Comparison of ENCODE assay signal across 8 cellular contexts in the genomic region with DNA sequence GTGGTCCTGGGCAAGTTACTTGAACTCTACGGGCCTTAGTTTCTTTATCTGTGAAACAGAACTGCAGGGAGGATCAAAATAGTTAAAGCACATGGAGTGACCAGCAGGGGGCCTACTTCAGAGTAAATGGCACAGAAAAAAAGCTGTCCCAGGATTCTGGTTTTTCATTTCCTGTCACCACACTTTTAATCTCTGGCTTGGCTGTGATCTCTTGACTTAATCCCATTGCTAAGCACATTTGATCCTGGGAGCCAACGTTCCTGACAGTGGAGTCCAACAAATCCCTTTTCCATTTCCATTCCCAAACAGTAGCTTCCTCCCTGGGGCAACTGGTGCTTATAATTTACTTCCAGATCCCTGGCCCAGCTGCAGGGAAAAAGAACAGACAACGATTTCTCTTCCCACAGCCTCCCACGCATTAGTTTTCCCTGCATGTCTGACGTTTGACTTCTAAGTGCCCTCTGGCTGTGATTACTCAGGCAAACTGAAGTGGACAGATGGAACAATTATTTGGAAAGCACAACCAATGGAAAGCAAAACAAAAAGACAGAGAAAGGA.
DNase-seq lines count a peak whose midpoint lies in the region; ATAC-seq and TF ChIP-seq lines count a peak whose summit lies in the region.

No MANE protein-coding gene starts in this region.

- H3K4me3 ChIP-seq in WERI-Rb-1 (ENCODE audit: low read depth, low read length) (peak overlapping the region; percentile 17; the same call in 1 of the 2 replicates), heart right ventricle (no peak overlapping the region), smooth muscle cell (no peak overlapping the region)

- H3F3A ChIP-seq in smooth muscle cell (ENCODE audit: low read depth), result no peaks in the 10 kb centered on the region

- TF ChIP-seq CTCF in WERI-Rb-1 (IDR thresholded peaks at IDR 0.05; ENCODE audit: low read depth, low read length), result peak; percentile 70
- peak; percentile 15 to 63 (median 46) for TF ChIP-seq CTCF in heart right ventricle (IDR thresholded peaks at IDR 0.05)
- TF ChIP-seq CTCF in smooth muscle cell (IDR thresholded peaks at IDR 0.05; ENCODE audit: borderline replicate concordance, insufficient read depth, poor library complexity, severe bottlenecking), result peak; percentile 69

- H3K36me3 ChIP-seq in WERI-Rb-1 (no peaks in the 10 kb centered on the region), heart right ventricle (no peaks in the 10 kb centered on the region), smooth muscle cell (ENCODE audit: low read depth) (no peaks in the 10 kb centered on the region)

- H3K27ac ChIP-seq in WERI-Rb-1 (peak overlapping the region; percentile 50), heart right ventricle (no peak overlapping the region), smooth muscle cell (ENCODE audit: low read depth) (peak overlapping the region; percentile 4)

- H4K20me1 ChIP-seq in smooth muscle cell (ENCODE audit: low read depth), result no peaks in the 10 kb centered on the region

- H3K27me3 ChIP-seq in WERI-Rb-1 (ENCODE audit: insufficient read depth, low read depth, severe bottlenecking) (no peaks in the 10 kb centered on the region), heart right ventricle (peaks cover 0 to 11% (median 0%) of the 10 kb centered on the region in 7 donors), smooth muscle cell (ENCODE audit: low read depth) (no peaks in the 10 kb centered on the region)

- no peak overlapping the region for H3K9ac ChIP-seq in smooth muscle cell (ENCODE audit: low read depth)

- peak; percentile 53 for ATAC-seq in GM19351 (IDR thresholded peaks at IDR 0.05; ENCODE audit: unreplicated experiment)
- peak; percentile 34 to 89 (median 62) for ATAC-seq in heart right ventricle
- no peak for ATAC-seq in HG03108 (IDR thresholded peaks at IDR 0.05; ENCODE audit: unreplicated experiment)

- H2AFZ ChIP-seq in smooth muscle cell (ENCODE audit: low read depth), result no peak overlapping the region

- peaks cover 0 to 12% (median 0%) of the 10 kb centered on the region in 9 donors for H3K4me1 ChIP-seq in heart right ventricle
- H3K4me1 ChIP-seq in smooth muscle cell (ENCODE audit: low read depth), result peaks cover 9% of the 10 kb centered on the region

- peak overlapping the region; percentile 11 for H3K4me2 ChIP-seq in smooth muscle cell

- DNase-seq in C1 segment of cervical spinal cord (lab: John Stamatoyannopoulos, UW) (peak in 8 of 14 donors; percentile 4 to 49 (median 28)), NCI-H1105 treated with DMSO at 0.1 percent for 48 hours (lab: John Stamatoyannopoulos, UW) (peak; percentile 66), WERI-Rb-1 (peak; percentile 86), heart right ventricle (peak in 1 of 2 donors; percentile 41), smooth muscle cell (lab: John Stamatoyannopoulos, UW; ENCODE audit: unreplicated experiment) (no peak)
- DNase-seq in effector CD4-positive, alpha-beta T cell, result no peak

- intact Hi-C loops in heart right ventricle (cut with DNase I), result loop anchor here in 2 of 10 donors (10.0 kb wide), 2 partner anchors 86 to 96 kb away; no protein-coding TSS in a partner anchor

- no peaks in the 10 kb centered on the region for H3K79me2 ChIP-seq in smooth muscle cell (ENCODE audit: low read depth)

- 3 to 8% methylated on average over 5 of the region's 5 CpGs for WGBS in heart right ventricle, 2 donors
- whole genome bisulfite sequencing in smooth muscle cell (ENCODE audit: low lambda C conversion rate), result 3% methylated on average over 5 of the region's 5 CpGs

- H3K9me3 ChIP-seq in WERI-Rb-1 (ENCODE audit: severe bottlenecking) (no peaks in the 10 kb centered on the region), heart right ventricle (no peaks in the 10 kb centered on the region), smooth muscle cell (replicated peaks; ENCODE audit: low read depth) (no peaks in the 10 kb centered on the region)

Comparison
In these comparisons a context has a peak if more than half of its experiments do, and no peak if none do; other contexts are left out.
1. DNase-seq: peak in C1 segment of cervical spinal cord (8 of 14), NCI-H1105 treated with DMSO at 0.1 percent for 48 hours (single experiment) and WERI-Rb-1 (single experiment); none in smooth muscle cell (single experiment) and effector CD4-positive, alpha-beta T cell (single experiment).
2. H3K27ac ChIP-seq: peak in WERI-Rb-1 (single experiment) and smooth muscle cell (single experiment); none in heart right ventricle (0 of 10).
3. Peak in every context shown above with its lines, with median percentiles within 50 percentile points of each other: CTCF ChIP-seq.